In the genomic region with DNA sequence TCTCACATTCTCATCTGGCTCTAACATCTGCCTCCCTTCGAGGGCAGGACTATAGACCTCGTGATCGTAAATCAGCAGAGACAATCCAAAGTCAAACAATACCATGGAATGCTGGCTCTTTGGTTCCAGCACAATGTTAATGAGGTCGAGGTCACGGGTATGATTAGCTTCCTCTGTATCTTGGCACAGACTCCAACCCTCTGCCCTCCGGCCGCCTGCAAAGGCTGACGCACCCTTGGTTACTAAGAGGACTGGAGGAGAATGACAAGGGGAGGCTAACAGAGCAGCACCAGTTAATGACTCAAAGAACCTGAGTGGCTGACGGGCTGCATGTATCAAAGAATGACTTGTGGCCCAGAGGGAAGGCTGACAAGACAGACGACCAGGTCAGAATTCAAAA, we compare ENCODE assay signal across 9 cellular contexts. TPM values are rescaled to one million over a fixed set of nuclear protein-coding genes. Genes with fewer than 3 reads are reported as not detected.
DNase-seq lines count a peak whose midpoint lies in the region; ATAC-seq and TF ChIP-seq lines count a peak whose summit lies in the region.
"Had no signal": no experiment of that assay in that cellular context is flagged by ENCODE, and none has a peak within 500 bp of the region (broad histone marks: within the 10 kb centered on the region; RNA-seq: fewer than 3 reads in every experiment).

No MANE protein-coding gene starts in this region.

- ATAC-seq in GM18867 (IDR thresholded peaks at IDR 0.05; ENCODE audit: unreplicated experiment) (no peak), GM18511 (IDR thresholded peaks at IDR 0.05; ENCODE audit: unreplicated experiment) (no peak), HG02610 (IDR thresholded peaks at IDR 0.05; ENCODE audit: unreplicated experiment) (no peak)

- no peak overlapping the region for H2AFZ ChIP-seq in osteoblast (ENCODE audit: low read length)

- H3K4me1 ChIP-seq in Peyer's patch (peaks cover 0 to 63% (median 7%) of the 10 kb centered on the region in 4 donors), osteoblast (ENCODE audit: insufficient read depth, low read length) (peaks cover 55% of the 10 kb centered on the region)

- H3K9me3 ChIP-seq in Peyer's patch: no peaks in the 10 kb centered on the region
- H3K9me3 ChIP-seq in osteoblast (ENCODE audit: low read depth, low read length): no peaks in the 10 kb centered on the region

- peaks cover 24% of the 10 kb centered on the region for H4K20me1 ChIP-seq in osteoblast (ENCODE audit: insufficient read depth, low read length)

- H3K27ac ChIP-seq in Peyer's patch (peak overlapping the region in 3 of 4 donors; percentile 4 to 54 (median 34)), osteoblast (ENCODE audit: low read depth, low read length) (peak overlapping the region; percentile 71)
- H3K27ac ChIP-seq: VCaP had no signal

- H3K4me2 ChIP-seq in osteoblast (ENCODE audit: insufficient read depth, low read length): peak overlapping the region; percentile 37

- peak; percentile 5 for DNase-seq in DMS153 treated with DMSO at 0.1 percent for 48 hours (lab: John Stamatoyannopoulos, UW; ENCODE audit: unreplicated experiment)
- DNase-seq in Peyer's patch: peak in 2 of 3 donors; percentile 84 to 88
- peak; percentile 97 for DNase-seq in fibroblast of the aortic adventitia (ENCODE audit: low read depth)
- peak; percentile 88 for DNase-seq in osteoblast (ENCODE audit: insufficient read length, low spot score, missing footprints)
- DNase-seq in NCI-H2227 (lab: John Stamatoyannopoulos, UW; ENCODE audit: unreplicated experiment): no peak

- TF ChIP-seq CTCF in Peyer's patch (IDR thresholded peaks at IDR 0.05) (no peak), fibroblast of the aortic adventitia (IDR thresholded peaks at IDR 0.05; ENCODE audit: insufficient read depth, low read length) (no peak), osteoblast (IDR thresholded peaks at IDR 0.05; ENCODE audit: extremely low read depth, low read depth, low read length) (no peak)

- H3K4me3 ChIP-seq in Peyer's patch (no peak overlapping the region), fibroblast of the aortic adventitia (ENCODE audit: low read depth, low read length) (no peak overlapping the region), osteoblast (ENCODE audit: insufficient read depth, low read length) (no peak overlapping the region)

- no peaks in the 10 kb centered on the region for H3K36me3 ChIP-seq in Peyer's patch
- H3K36me3 ChIP-seq in osteoblast (ENCODE audit: insufficient read depth, low read length): no peaks in the 10 kb centered on the region

- peaks cover 79% of the 10 kb centered on the region for H3K79me2 ChIP-seq in osteoblast (ENCODE audit: insufficient read depth, low read length)

- H3K27me3 ChIP-seq in Peyer's patch (no peaks in the 10 kb centered on the region), osteoblast (ENCODE audit: insufficient read depth, low read length) (no peaks in the 10 kb centered on the region)

- TF ChIP-seq POLR2A in Peyer's patch (IDR thresholded peaks at IDR 0.05): peak in 1 of 2 donors; percentile 48

RNA-seq across cellular contexts. Expression of gene LHFPL2, which starts 10.1 kb away (rescaled TPM):
- total RNA-seq in Peyer's patch (10 to 100 TPM; 22.3 to 63.4 (median 55.7) TPM), fibroblast of the aortic adventitia (ENCODE audit: low replicate concordance) (42.8 and 81.2 TPM in 2 replicates), osteoblast (63.6 and 64.4 TPM in 2 replicates)
